ENCODE assay signal across 18 cellular contexts in genomic region chr13:40749327-40749726, GRCh38. TPM values are rescaled to one million over a fixed set of nuclear protein-coding genes. Genes with fewer than 3 reads are reported as not detected.
DNase-seq lines count a peak whose midpoint lies in the region; ATAC-seq and TF ChIP-seq lines count a peak whose summit lies in the region.
"Had no signal": no experiment of that assay in that cellular context is flagged by ENCODE, and none has a peak within 500 bp of the region (broad histone marks: within the 10 kb centered on the region; RNA-seq: fewer than 3 reads in every experiment).

No MANE protein-coding gene starts in this region.

- no peak overlapping the region for H3K18ac ChIP-seq in mesendoderm (ENCODE audit: low read length)

- no peak overlapping the region for H2BK5ac ChIP-seq in mesendoderm (ENCODE audit: low read length)

- TF ChIP-seq CTCF in CD14-positive monocyte (IDR thresholded peaks at IDR 0.05) (peak; percentile 16), HFF-Myc (IDR thresholded peaks at IDR 0.05; ENCODE audit: low read depth, low read length, missing control alignments) (peak; percentile 3), choroid plexus epithelial cell (conservative IDR thresholded peaks at IDR 0.05; ENCODE audit: low read depth, low read length) (peak; percentile 38), neural crest cell (conservative IDR thresholded peaks at IDR 0.05) (peak; percentile 35), transverse colon (IDR thresholded peaks at IDR 0.05) (peak in 1 of 5 experiments; percentile 3)

- H3K27me3 ChIP-seq in mesendoderm (ENCODE audit: insufficient read depth, low read length, poor library complexity) (no peaks in the 10 kb centered on the region), transverse colon (no peaks in the 10 kb centered on the region)
- H3K27me3 ChIP-seq: ascending aorta, ovary, testis had no signal

- ATAC-seq in activated naive CD4-positive, alpha-beta T cell treated with anti-CD3 and anti-CD28 coated beads, Interleukin-2, amount 50 U/mL, for 72 hours: no peak

- H3K4ac ChIP-seq in mesendoderm (ENCODE audit: low read depth, low read length): no peak overlapping the region

- H2BK15ac ChIP-seq in mesendoderm (replicated peaks; ENCODE audit: low read depth): no peak overlapping the region

- TF ChIP-seq EP300 in transverse colon (IDR thresholded peaks at IDR 0.05; ENCODE audit: low read depth): no peak

- H3K4me3 Mint-ChIP-seq in CD14-positive monocyte (no peak overlapping the region), neural crest cell (no peak overlapping the region)

- no peak overlapping the region for H2BK120ac ChIP-seq in mesendoderm (ENCODE audit: low read depth, low read length)

- H3K23ac ChIP-seq in mesendoderm (ENCODE audit: low read length): no peak overlapping the region

- H3K9me3 Mint-ChIP-seq in CD14-positive monocyte: peaks cover 0 to 1% (median 0%) of the 10 kb centered on the region in 7 donors
- no peaks in the 10 kb centered on the region for H3K9me3 Mint-ChIP-seq in neural crest cell
- H3K9me3 Mint-ChIP-seq in activated naive CD4-positive, alpha-beta T cell treated with anti-CD3 and anti-CD28 coated beads, Interleukin-2, amount 50 U/mL, for 72 hours: no peaks in the 10 kb centered on the region

- no peak overlapping the region for H4K8ac ChIP-seq in mesendoderm (ENCODE audit: low read depth, low read length)

- H3K27me3 Mint-ChIP-seq in CD14-positive monocyte (ENCODE audit: low read depth in 3 of 3): no peaks in the 10 kb centered on the region
- H3K27me3 Mint-ChIP-seq in neural crest cell (ENCODE audit: low read depth): no peaks in the 10 kb centered on the region

- intact Hi-C loops in CD14-positive monocyte (cut with micrococcal nuclease): no loop called here
- intact Hi-C loops in transverse colon (cut with DNase I; ENCODE audit: low total_unique reads): no loop called here

- in situ Hi-C loops in transverse colon (cut with MboI; ENCODE audit: low pct_ligation_motif_present in 1 of 4, low pct_unique_long_range_greater_than_20kb in 1 of 4, low sequenced_read_pairs in 3 of 4): no loop called here

- no peak overlapping the region for H3K27ac ChIP-seq in mesendoderm (ENCODE audit: low read depth, low read length)
- no peak overlapping the region for H3K27ac ChIP-seq in transverse colon
- H3K27ac ChIP-seq: ascending aorta, ovary, skin epidermis, testis had no signal

- no CpG with 5 or more reads among the region's 1 CpG for WGBS in mesendoderm (ENCODE audit: extremely low coverage, insufficient coverage, low lambda C conversion rate)
- WGBS in transverse colon (ENCODE audit: low coverage in 1 of 2), 2 donors: 86 to 88% methylated on average over 1 of the region's 1 CpG

- no peak for TF ChIP-seq POLR2A in transverse colon (IDR thresholded peaks at IDR 0.05)

- no peak overlapping the region for H3K27ac Mint-ChIP-seq in CD14-positive monocyte
- no peak overlapping the region for H3K27ac Mint-ChIP-seq in neural crest cell (ENCODE audit: unreplicated experiment)
- H3K27ac Mint-ChIP-seq in activated naive CD4-positive, alpha-beta T cell treated with anti-CD3 and anti-CD28 coated beads, Interleukin-2, amount 50 U/mL, for 72 hours: no peak overlapping the region

- H3K36me3 ChIP-seq in mesendoderm (ENCODE audit: control insufficient read depth, insufficient read depth, low read length) (peaks cover 5% of the 10 kb centered on the region), transverse colon (peaks cover 0 to 25% (median 7%) of the 10 kb centered on the region in 4 donors)
- H3K36me3 ChIP-seq: ovary had no signal

- no peak overlapping the region for H2AK5ac ChIP-seq in mesendoderm (ENCODE audit: low read length)

- no peaks in the 10 kb centered on the region for H3K4me1 Mint-ChIP-seq in CD14-positive monocyte
- no peaks in the 10 kb centered on the region for H3K4me1 Mint-ChIP-seq in neural crest cell

- H4K5ac ChIP-seq in mesendoderm (ENCODE audit: low read length): no peak overlapping the region

- H3K4me3 ChIP-seq in HFF-Myc (replicated peaks; ENCODE audit: low read depth, low read length): no peak overlapping the region
- no peak overlapping the region for H3K4me3 ChIP-seq in choroid plexus epithelial cell (ENCODE audit: low read depth, low read length)
- H3K4me3 ChIP-seq in mesendoderm (ENCODE audit: low read length): no peak overlapping the region
- H3K4me3 ChIP-seq in transverse colon: no peak overlapping the region
- H3K4me3 ChIP-seq: ascending aorta, ovary, skin epidermis, testis had no signal

- H3K36me3 Mint-ChIP-seq in CD14-positive monocyte (peaks cover 47 to 62% of the 10 kb centered on the region in 2 donors), neural crest cell (ENCODE audit: low read depth) (peaks cover 2% of the 10 kb centered on the region)
- peaks cover 0 to 8% of the 10 kb centered on the region in 2 donors for H3K36me3 Mint-ChIP-seq in activated naive CD4-positive, alpha-beta T cell treated with anti-CD3 and anti-CD28 coated beads, Interleukin-2, amount 50 U/mL, for 72 hours

- no peaks in the 10 kb centered on the region for H3K4me1 ChIP-seq in mesendoderm (ENCODE audit: control insufficient read depth, low read depth, low read length)
- H3K4me1 ChIP-seq in transverse colon: no peaks in the 10 kb centered on the region
- H3K4me1 ChIP-seq: ascending aorta, testis had no signal

- DNase-seq in CD14-positive monocyte (ENCODE audit: low spot score) (no peak), HFF-Myc (ENCODE audit: extremely low read depth, low read depth) (no peak), choroid plexus epithelial cell (ENCODE audit: low read depth) (peak; percentile 6), neural crest cell (ENCODE audit: low read depth, low spot score) (no peak), mesendoderm (no peak), transverse colon (no peak)
- no peak for DNase-seq in effector CD4-positive, alpha-beta T cell
- DNase-seq in activated naive CD4-positive, alpha-beta T cell treated with anti-CD3 and anti-CD28 coated beads, Interleukin-2, amount 50 U/mL, for 72 hours (ENCODE audit: low spot score in 2 of 2): no peak
- DNase-seq: activated CD4-positive, alpha-beta T cell treated with anti-CD3 and anti-CD28 coated beads for 1 hour; activated effector memory CD4-positive, alpha-beta T cell treated with anti-CD3 and anti-CD28 coated beads, Interleukin-2, amount 50 U/mL, for 16 hours; C1 segment of cervical spinal cord; NCI-H1048; NCI-H2171; ovary; T-helper 2 cell; testis had no signal

- no peak overlapping the region for H3K4me2 ChIP-seq in mesendoderm (ENCODE audit: low read length)

- H3K79me1 ChIP-seq in mesendoderm (ENCODE audit: low read length): no peaks in the 10 kb centered on the region

- no peaks in the 10 kb centered on the region for H3K9me3 ChIP-seq in transverse colon
- H3K9me3 ChIP-seq: ascending aorta, ovary, testis had no signal

- H3K9ac ChIP-seq in mesendoderm (ENCODE audit: low read length): no peak overlapping the region

- H3K56ac ChIP-seq in mesendoderm (ENCODE audit: low read length): no peak overlapping the region

- H3K79me2 ChIP-seq in mesendoderm (ENCODE audit: control insufficient read depth, insufficient read depth, low read length): no peaks in the 10 kb centered on the region

RNA-seq across cellular contexts. Expression of gene MRPS31, which starts 21.7 kb away (rescaled TPM):
- 10 to 100 TPM in 1 of 2 donors, 1 to 10 TPM in 1; 9.5 to 11.3 TPM for polyA plus RNA-seq in CD14-positive monocyte
- total RNA-seq in neural crest cell: 32.0 and 34.6 TPM in 2 replicates
- polyA plus RNA-seq in mesendoderm (2013, experiment 1 of 2): 42.1 TPM
- 41.7 TPM for polyA plus RNA-seq in mesendoderm (2013, experiment 2 of 2)
- 10 to 100 TPM; 16.1 to 50.2 (median 25.0) TPM for total RNA-seq in transverse colon
- total RNA-seq in activated naive CD4-positive, alpha-beta T cell treated with anti-CD3 and anti-CD28 coated beads, Interleukin-2, amount 50 U/mL, for 72 hours: 10 to 100 TPM; 43.9 to 51.6 TPM

RNA-seq across cellular contexts. Expression of gene SLC25A15, which starts 40.1 kb away (rescaled TPM):
- polyA plus RNA-seq in CD14-positive monocyte: 1 to 10 TPM in 1 of 2 donors, under 1 TPM in 1; 0.79 to 5.0 TPM
- total RNA-seq in neural crest cell: 23.5 and 25.6 TPM in 2 replicates
- 18.7 TPM for polyA plus RNA-seq in mesendoderm (2013, experiment 1 of 2)
- polyA plus RNA-seq in mesendoderm (2013, experiment 2 of 2): 18.5 TPM
- 10 to 100 TPM in 2 of 4 donors, 1 to 10 TPM in 2; 3.0 to 30.6 (median 10.1) TPM for total RNA-seq in transverse colon
- total RNA-seq in activated naive CD4-positive, alpha-beta T cell treated with anti-CD3 and anti-CD28 coated beads, Interleukin-2, amount 50 U/mL, for 72 hours: 10 to 100 TPM; 18.0 to 19.2 TPM
